ENCODE assay signal across 8 cellular contexts in the genomic region with DNA sequence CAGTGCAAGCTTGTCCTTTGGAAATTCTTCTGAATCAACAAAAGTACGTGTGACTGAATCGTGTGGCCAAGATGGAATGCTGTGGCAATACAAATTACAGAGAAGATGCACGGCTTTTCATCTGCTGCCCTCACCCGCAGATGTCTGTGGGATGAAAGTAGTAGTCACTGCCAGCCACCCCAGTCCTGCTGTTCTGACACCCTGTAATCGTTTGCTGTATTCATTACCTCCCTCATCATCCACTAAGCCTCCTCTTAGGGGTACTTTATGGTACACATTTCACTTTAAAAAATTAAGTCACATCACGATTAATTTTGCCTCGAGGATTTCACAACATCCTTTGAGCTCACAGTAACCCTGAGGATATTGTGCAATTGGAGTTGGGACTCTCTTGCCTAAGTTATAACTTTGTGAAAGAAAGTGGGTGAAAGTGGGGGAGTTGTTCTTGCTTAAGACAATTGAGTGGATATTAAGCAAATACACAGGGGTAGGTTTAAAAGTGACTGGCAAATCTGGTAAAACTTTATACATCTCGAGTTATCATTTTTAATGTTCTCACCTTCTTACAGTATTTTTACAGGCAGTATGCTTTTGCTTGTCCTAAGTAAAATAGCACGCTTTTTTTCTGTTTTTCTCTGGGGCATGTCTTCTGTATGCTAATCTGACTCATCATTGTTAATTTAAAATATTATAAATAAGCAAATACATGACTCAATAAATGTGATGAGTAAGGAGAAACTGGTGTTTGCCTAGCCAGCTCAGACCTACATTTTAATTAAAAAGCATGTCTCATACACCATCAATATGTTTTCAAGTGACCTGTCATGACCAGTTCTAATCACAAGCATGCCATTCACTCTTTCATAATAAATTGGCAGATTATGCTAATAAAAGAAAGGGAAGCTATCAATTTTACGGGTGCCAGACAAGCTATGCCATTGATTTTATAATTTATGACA.
DNase-seq lines count a peak whose midpoint lies in the region; ATAC-seq and TF ChIP-seq lines count a peak whose summit lies in the region.
"Had no signal": no experiment of that assay in that cellular context is flagged by ENCODE, and none has a peak within 500 bp of the region (broad histone marks: within the 10 kb centered on the region; RNA-seq: fewer than 3 reads in every experiment).

No MANE protein-coding gene starts in this region.

- H3K36me3 Mint-ChIP-seq in activated CD4-positive, alpha-beta T cell treated with anti-CD3 and anti-CD28 coated beads, Interleukin-2, amount 10 ng/mL, durations not matched to agents 24 days and 14 days (ENCODE audit: low read depth) = no peaks in the 10 kb centered on the region

- no peaks in the 10 kb centered on the region for H3K9me3 ChIP-seq in upper lobe of right lung

- intact Hi-C loops in upper lobe of right lung (cut with DNase I) = no loop called here
- intact Hi-C loops in activated CD4-positive, alpha-beta T cell treated with anti-CD3 and anti-CD28 coated beads, Interleukin-2, amount 10 ng/mL, durations not matched to agents 24 days and 14 days (cut with micrococcal nuclease) = no loop called here

- no peaks in the 10 kb centered on the region for H3K27me3 Mint-ChIP-seq in activated CD4-positive, alpha-beta T cell treated with anti-CD3 and anti-CD28 coated beads, Interleukin-2, amount 10 ng/mL, durations not matched to agents 24 days and 14 days

- no peaks in the 10 kb centered on the region for H3K4me1 Mint-ChIP-seq in activated CD4-positive, alpha-beta T cell treated with anti-CD3 and anti-CD28 coated beads, Interleukin-2, amount 10 ng/mL, durations not matched to agents 24 days and 14 days

- peak; percentile 73 for DNase-seq in LoVo (ENCODE audit: low spot score)
- DNase-seq in astrocyte of the cerebellum (ENCODE audit: low read depth) = peak; percentile 82
- DNase-seq in left lobe of liver (ENCODE audit: low spot score) = no peak
- no peak for DNase-seq in upper lobe of right lung
- DNase-seq in stimulated activated CD8-positive, alpha-beta memory T cell treated with anti-CD3 and anti-CD28 coated beads, Interleukin-4, amount 100 ng/mL, for 48 hours = no peak
- DNase-seq in activated CD4-positive, alpha-beta T cell treated with anti-CD3 and anti-CD28 coated beads, Interleukin-2, amount 10 ng/mL, durations not matched to agents 24 days and 14 days = no peak
- DNase-seq: stimulated activated CD4-positive, alpha-beta T cell treated with anti-CD3 and anti-CD28 coated beads, Interleukin-4, amount 100 ng/mL, for 1 hour had no signal

- H3K27ac Mint-ChIP-seq in activated CD4-positive, alpha-beta T cell treated with anti-CD3 and anti-CD28 coated beads, Interleukin-2, amount 10 ng/mL, durations not matched to agents 24 days and 14 days = no peak overlapping the region

- ATAC-seq in left lobe of liver (peak; percentile 81), upper lobe of right lung (peak; percentile 82), HG03139 (IDR thresholded peaks at IDR 0.05; ENCODE audit: unreplicated experiment) (no peak)

- H3K27me3 ChIP-seq in upper lobe of right lung = no peaks in the 10 kb centered on the region

- H3K27ac ChIP-seq in upper lobe of right lung = peak overlapping the region; percentile 33

- in situ Hi-C loops in astrocyte of the cerebellum (cut with HindIII; ENCODE audit: low sequenced_read_pairs) = no loop called here

- no peaks in the 10 kb centered on the region for H3K36me3 ChIP-seq in upper lobe of right lung

- H3K4me1 ChIP-seq in upper lobe of right lung = peaks cover 16% of the 10 kb centered on the region

- H3K4me3 ChIP-seq in astrocyte of the cerebellum (ENCODE audit: low read depth, low read length) (no peak overlapping the region), upper lobe of right lung (peak overlapping the region; percentile 19)

- no peaks in the 10 kb centered on the region for H3K9me3 Mint-ChIP-seq in activated CD4-positive, alpha-beta T cell treated with anti-CD3 and anti-CD28 coated beads, Interleukin-2, amount 10 ng/mL, durations not matched to agents 24 days and 14 days

- H3K4me3 Mint-ChIP-seq in activated CD4-positive, alpha-beta T cell treated with anti-CD3 and anti-CD28 coated beads, Interleukin-2, amount 10 ng/mL, durations not matched to agents 24 days and 14 days = no peak overlapping the region

- TF ChIP-seq CTCF in astrocyte of the cerebellum (IDR thresholded peaks at IDR 0.05; ENCODE audit: low read depth, low read length, missing control alignments) (no peak), upper lobe of right lung (IDR thresholded peaks at IDR 0.05) (no peak)

Comparison
In these comparisons a context has a peak if more than half of its experiments do, and no peak if none do; other contexts are left out.
1. DNase-seq: peak in LoVo (single experiment) and astrocyte of the cerebellum (single experiment); none in left lobe of liver (single experiment), upper lobe of right lung (single experiment), stimulated activated CD8-positive, alpha-beta memory T cell treated with anti-CD3 and anti-CD28 coated beads, Interleukin-4, amount 100 ng/mL, for 48 hours (single experiment) and activated CD4-positive, alpha-beta T cell treated with anti-CD3 and anti-CD28 coated beads, Interleukin-2, amount 10 ng/mL, durations not matched to agents 24 days and 14 days (single experiment).